In genomic region chr12:122500685-122501488, GRCh38 we compare ENCODE assay signal across 8 cellular contexts. TPM values are rescaled to one million over a fixed set of nuclear protein-coding genes. Genes with fewer than 3 reads are reported as not detected.
DNase-seq lines count a peak whose midpoint lies in the region; TF ChIP-seq lines count a peak whose summit lies in the region.

Gene ZCCHC8, minus strand, starts transcription at chr12:122500932. Its CDS starts 92 bp downstream, at chr12:122500840.

- POLR2A ChIA-PET in activated CD8-positive, alpha-beta memory T cell treated with anti-CD3 and anti-CD28 coated beads for 36 hours (lab: Charles Lee), result interaction anchor here (0.5 to 3.1 kb wide), 13 partner anchors 9 to 1285 kb away, joined by 3 to 48 read pairs (median 3); partner anchors contain the start of genes KNTC1 and RSRC2

- DNase-seq in COR-L47 (lab: John Stamatoyannopoulos, UW) (peak; percentile 99), GM20000 (ENCODE audit: low spot score) (peak; percentile 93), HT-29 (ENCODE audit: low spot score) (peak; percentile 99), NOMO-1 (lab: John Stamatoyannopoulos, UW; ENCODE audit: unreplicated experiment in 2 of 2) (peak; percentile 99), medulla oblongata (ENCODE audit: extremely low spot score) (peak; percentile 98)
- DNase-seq in effector memory CD4-positive, alpha-beta T cell, result peak; percentile 90 to 95 (median 95)
- peak; percentile 96 for DNase-seq in stimulated activated CD8-positive, alpha-beta memory T cell treated with anti-CD3 and anti-CD28 coated beads, Interleukin-12 subunit alpha, Interleukin-12 subunit beta, amount 100 ng/mL, for 1 hour (ENCODE audit: low read depth)

- peaks cover 22% of the 10 kb centered on the region for H3K36me3 ChIP-seq in effector memory CD4-positive, alpha-beta T cell (ENCODE audit: control insufficient read depth, insufficient read depth, low read length)

- no peak for TF ChIP-seq CTCF in GM20000 (IDR thresholded peaks at IDR 0.05; ENCODE audit: extremely low read depth, missing control alignments)

- no peaks in the 10 kb centered on the region for H3K27me3 ChIP-seq in effector memory CD4-positive, alpha-beta T cell (replicated peaks; ENCODE audit: control insufficient read depth, insufficient read depth, low read length, poor library complexity, severe bottlenecking)

- CTCF ChIA-PET in activated CD8-positive, alpha-beta memory T cell treated with anti-CD3 and anti-CD28 coated beads for 36 hours (lab: Charles Lee), result interaction anchor here (1.3 to 2.5 kb wide), 5 partner anchors 12 to 101 kb away, joined by 3 to 10 read pairs (median 3); partner anchors contain the start of genes KNTC1 and RSRC2

- H3K9me3 ChIP-seq in effector memory CD4-positive, alpha-beta T cell (ENCODE audit: control insufficient read depth, low read length), result no peaks in the 10 kb centered on the region

- peak within 1 kb of the TSS; percentile 85 for H3K4me3 ChIP-seq in effector memory CD4-positive, alpha-beta T cell (ENCODE audit: insufficient read depth, low read depth, low read length, poor library complexity, severe bottlenecking)

- H3K4me1 ChIP-seq in effector memory CD4-positive, alpha-beta T cell (ENCODE audit: control insufficient read depth, insufficient read depth, low read length, poor library complexity, severe bottlenecking), result peaks cover 14% of the 10 kb centered on the region

- peak within 1 kb of the TSS; percentile 94 for H3K27ac ChIP-seq in effector memory CD4-positive, alpha-beta T cell (ENCODE audit: insufficient read depth, low read length, poor library complexity, severe bottlenecking)

RNA-seq across cellular contexts. Expression of gene ZCCHC8, which starts in this region (rescaled TPM):
- total RNA-seq in HT-29 (2014; rRNA removed; shearing (Covaris generic)), result 12.8 and 15.7 TPM in 2 replicates
- total RNA-seq in activated CD8-positive, alpha-beta memory T cell treated with anti-CD3 and anti-CD28 coated beads for 36 hours, result 10 to 100 TPM; 35.2 to 37.6 TPM

Comparison
In these comparisons a context has a peak if more than half of its experiments do, and no peak if none do; other contexts are left out.
1. Peak in every context shown above with its lines: DNase-seq, H3K4me3 ChIP-seq and H3K27ac ChIP-seq.